Comparison of ENCODE assay signal across 1 cellular context in genomic region chr1:148388260-148389026, GRCh38.
TF ChIP-seq lines count a peak whose summit lies in the region.

No MANE protein-coding gene starts in this region.

TF ChIP-seq in K562, 482 proteins besides CTCF, POLR2A, EP300 and RAD21 (continued from another document and continues in another):
- TF ChIP-seq FUS (optimal IDR thresholded peaks at IDR 0.05; ENCODE audit: low read depth, low read length), result no peak
- TF ChIP-seq BRF2 (IDR thresholded peaks at IDR 0.05; ENCODE audit: borderline replicate concordance, insufficient read depth, insufficient read length), result no peak
- TF ChIP-seq TRIM24 (IDR thresholded peaks at IDR 0.05), result peak; percentile 50 to 57; a peak in 2 of 4 replicates
- peak; percentile 50 for TF ChIP-seq HCFC1 (IDR thresholded peaks at IDR 0.05; ENCODE audit: low read depth, low read length)
- no peak for TF ChIP-seq ZNF764 (CRISPR knock-in tag; IDR thresholded peaks at IDR 0.05; ENCODE audit: low read depth)
- TF ChIP-seq NR2F6 (CRISPR knock-in tag; IDR thresholded peaks at IDR 0.05), result no peak
- TF ChIP-seq NFYB (IDR thresholded peaks at IDR 0.05; ENCODE audit: extremely low read depth, insufficient read length), result no peak
- peak; percentile 100 for TF ChIP-seq CBX1 (IDR thresholded peaks at IDR 0.05; ENCODE audit: low read depth)
- TF ChIP-seq MTF1 (CRISPR knock-in tag; IDR thresholded peaks at IDR 0.05; ENCODE audit: borderline replicate concordance), result no peak
- peak; percentile 63; the same call in 1 of the 2 replicates for TF ChIP-seq NFATC3 (IDR thresholded peaks at IDR 0.05)
- TF ChIP-seq KLF6 (CRISPR knock-in tag; IDR thresholded peaks at IDR 0.05; ENCODE audit: borderline replicate concordance), result no peak
- TF ChIP-seq NFIX (CRISPR knock-in tag; IDR thresholded peaks at IDR 0.05; ENCODE audit: low read depth), result no peak
- no peak for TF ChIP-seq ZKSCAN3 (CRISPR knock-in tag; IDR thresholded peaks at IDR 0.05)
- TF ChIP-seq ZNF175 (CRISPR knock-in tag; IDR thresholded peaks at IDR 0.05; ENCODE audit: low read depth), result no peak
- no peak for TF ChIP-seq ZNF561 (CRISPR knock-in tag; conservative IDR thresholded peaks at IDR 0.05)
- no peak for TF ChIP-seq HLTF (IDR thresholded peaks at IDR 0.05)
- peak; percentile 60; the same call in 1 of the 2 replicates for TF ChIP-seq HNRNPUL1 (IDR thresholded peaks at IDR 0.05; ENCODE audit: low read length)
- TF ChIP-seq ZNF384 (IDR thresholded peaks at IDR 0.05; ENCODE audit: low read depth, low read length), result 0 out of 2 replicates have a peak, but pooled peaks have one; percentile 42
- TF ChIP-seq TGIF2 (CRISPR knock-in tag; IDR thresholded peaks at IDR 0.05), result no peak
- TF ChIP-seq ZNF717 (CRISPR knock-in tag; IDR thresholded peaks at IDR 0.05), result peak; percentile 94
- TF ChIP-seq MXI1 (IDR thresholded peaks at IDR 0.05; ENCODE audit: low read depth, low read length), result no peak
- TF ChIP-seq ZNF583 (CRISPR knock-in tag; IDR thresholded peaks at IDR 0.05), result 0 out of 2 replicates have a peak, but pooled peaks have one; percentile 16
- peak; percentile 83 for TF ChIP-seq E2F1 (CRISPR knock-in tag; IDR thresholded peaks at IDR 0.05)
- TF ChIP-seq NKRF (IDR thresholded peaks at IDR 0.05; ENCODE audit: borderline replicate concordance), result 0 out of 2 replicates have a peak, but pooled peaks have one; percentile 33
- TF ChIP-seq ZNF140 (CRISPR knock-in tag; IDR thresholded peaks at IDR 0.05), result no peak
- peak in 1 of 2 experiments; percentile 76; a peak in 1 of 4 replicates for TF ChIP-seq SRF (CRISPR knock-in tag; IDR thresholded peaks at IDR 0.05)
- 0 out of 2 replicates have a peak, but pooled peaks have one; percentile 19 for TF ChIP-seq MEF2D (tag; conservative IDR thresholded peaks at IDR 0.05; ENCODE audit: low read depth)
- TF ChIP-seq ZNF740 (CRISPR knock-in tag; IDR thresholded peaks at IDR 0.05), result peak; percentile 67
- no peak for TF ChIP-seq ZNF740 (tag; IDR thresholded peaks at IDR 0.05)
- TF ChIP-seq ZNF253 (CRISPR knock-in tag; conservative IDR thresholded peaks at IDR 0.05), result peak; percentile 84
- no peak for TF ChIP-seq ZNF280B (CRISPR knock-in tag; IDR thresholded peaks at IDR 0.05)
- TF ChIP-seq E2F6 (IDR thresholded peaks at IDR 0.05; ENCODE audit: borderline replicate concordance in 1 of 2, extremely low read depth in 1 of 2, insufficient read depth in 1 of 2, insufficient read length in 1 of 2, low read depth in 1 of 2, low read length in 1 of 2, poor library complexity in 1 of 2, severe bottlenecking in 1 of 2), result peak; percentile 86 to 97
- TF ChIP-seq ZNF444 (CRISPR knock-in tag; IDR thresholded peaks at IDR 0.05), result peak; percentile 75
- peak; percentile 91 for TF ChIP-seq MGA (IDR thresholded peaks at IDR 0.05)
- TF ChIP-seq ZNF354B (CRISPR knock-in tag; IDR thresholded peaks at IDR 0.05), result no peak
- TF ChIP-seq ZC3H4 (CRISPR knock-in tag; IDR thresholded peaks at IDR 0.05; ENCODE audit: borderline replicate concordance), result no peak
- TF ChIP-seq ATF7 (IDR thresholded peaks at IDR 0.05), result peak; percentile 93
- no peak for TF ChIP-seq ZNF274 (IDR thresholded peaks at IDR 0.05; ENCODE audit: borderline replicate concordance, low read depth, low read length)
- TF ChIP-seq TSHZ1 (CRISPR knock-in tag; IDR thresholded peaks at IDR 0.05), result no peak
